In the genomic region with DNA sequence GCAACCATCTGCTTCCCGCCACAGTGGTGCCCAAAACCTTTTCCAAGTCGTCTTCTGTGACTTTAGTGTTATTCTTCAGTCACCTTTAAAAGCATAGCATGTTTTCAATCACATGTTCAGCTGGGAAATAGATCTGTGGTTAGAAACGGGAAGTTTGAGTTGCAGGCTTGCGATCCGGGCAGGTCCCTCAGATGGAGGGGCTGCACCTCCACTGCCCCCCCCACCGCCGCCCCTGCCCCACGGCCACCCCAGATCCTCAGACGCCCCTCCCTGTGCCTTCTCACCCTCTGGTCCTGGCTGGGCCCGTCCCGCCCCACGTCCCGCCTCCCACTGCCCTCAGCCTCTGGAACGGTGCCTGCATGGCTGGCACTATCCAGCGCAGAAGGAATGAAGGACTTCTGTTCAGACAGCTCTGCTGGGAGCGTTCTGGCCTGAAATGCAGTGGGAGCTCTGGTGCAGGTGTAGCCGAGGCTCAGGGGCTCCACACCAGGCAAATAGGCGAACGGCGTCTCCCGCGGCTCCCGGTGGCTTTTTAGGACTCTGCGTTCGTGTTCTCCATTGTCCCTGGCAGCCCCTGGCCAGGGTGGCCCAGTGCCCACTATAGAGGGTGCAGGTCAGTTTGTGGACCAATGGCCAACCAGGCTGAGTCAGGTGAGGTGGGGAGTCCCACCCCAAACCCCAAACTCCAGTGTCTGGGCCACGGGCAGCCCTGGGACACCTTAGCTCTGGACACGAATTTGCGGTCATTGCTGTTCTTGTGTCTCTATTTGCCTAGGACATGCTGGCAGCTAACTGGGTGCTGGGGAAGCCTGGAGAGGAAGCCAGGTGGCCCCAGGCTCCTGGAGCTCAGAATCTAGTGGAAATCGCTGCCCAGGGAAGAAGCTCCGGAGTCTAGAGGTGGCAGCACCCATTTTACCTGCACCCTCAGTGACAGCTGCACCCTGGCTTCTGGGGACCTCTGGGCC, we compare ENCODE assay signal across 11 cellular contexts.
DNase-seq lines count a peak whose midpoint lies in the region; ATAC-seq and TF ChIP-seq lines count a peak whose summit lies in the region.
"Had no signal": no experiment of that assay in that cellular context is flagged by ENCODE, and none has a peak within 500 bp of the region (broad histone marks: within the 10 kb centered on the region; RNA-seq: fewer than 3 reads in every experiment).

No MANE protein-coding gene starts in this region.

- 52 to 61% methylated on average over 21 to 29 of the region's 30 CpGs for WGBS in upper lobe of left lung, 2 donors
- WGBS in hepatocyte (ENCODE audit: low lambda C conversion rate, missing lambda C conversion rate) = 92% methylated on average over 26 of the region's 30 CpGs

- no peaks in the 10 kb centered on the region for H3K9me2 ChIP-seq in hepatocyte (replicated peaks; ENCODE audit: insufficient read depth)

- H3K4me3 Mint-ChIP-seq in activated naive CD4-positive, alpha-beta T cell treated with anti-CD3 and anti-CD28 coated beads for 36 hours = peak overlapping the region; percentile 69
- peak overlapping the region; percentile 42 for H3K4me3 Mint-ChIP-seq in activated naive CD8-positive, alpha-beta T cell treated with anti-CD3 and anti-CD28 coated beads, Interleukin-2, amount 50 U/mL, for 24 hours

- H3K27ac ChIP-seq in upper lobe of left lung (peak overlapping the region; percentile 69 to 94 (median 84)), hepatocyte (no peak overlapping the region)
- H3K27ac ChIP-seq: esophagus muscularis mucosa, GM23248 had no signal

- H3K9me3 Mint-ChIP-seq in activated naive CD4-positive, alpha-beta T cell treated with anti-CD3 and anti-CD28 coated beads for 36 hours = no peaks in the 10 kb centered on the region
- H3K9me3 Mint-ChIP-seq in activated naive CD8-positive, alpha-beta T cell treated with anti-CD3 and anti-CD28 coated beads, Interleukin-2, amount 50 U/mL, for 24 hours = no peaks in the 10 kb centered on the region

- H3K9me3 ChIP-seq in upper lobe of left lung (no peaks in the 10 kb centered on the region), hepatocyte (ENCODE audit: low read depth) (no peaks in the 10 kb centered on the region)
- H3K9me3 ChIP-seq: esophagus muscularis mucosa had no signal

- H4K20me1 ChIP-seq in hepatocyte (ENCODE audit: insufficient read depth, poor library complexity, severe bottlenecking) = no peaks in the 10 kb centered on the region

- peaks cover 6% of the 10 kb centered on the region for H3K79me2 ChIP-seq in hepatocyte

- TF ChIP-seq CTCF in upper lobe of left lung (IDR thresholded peaks at IDR 0.05) (no peak), hepatocyte (IDR thresholded peaks at IDR 0.05; ENCODE audit: poor library complexity) (no peak)

- intact Hi-C loops in activated naive CD4-positive, alpha-beta T cell treated with anti-CD3 and anti-CD28 coated beads for 36 hours (cut with micrococcal nuclease) = no loop called here

- peaks cover 3 to 42% (median 31%) of the 10 kb centered on the region in 4 donors for H3K4me1 ChIP-seq in upper lobe of left lung
- peaks cover 2% of the 10 kb centered on the region for H3K4me1 ChIP-seq in hepatocyte (ENCODE audit: insufficient read depth)

- no peaks in the 10 kb centered on the region for H3K36me3 Mint-ChIP-seq in activated naive CD4-positive, alpha-beta T cell treated with anti-CD3 and anti-CD28 coated beads for 36 hours (ENCODE audit: low read depth)
- no peaks in the 10 kb centered on the region for H3K36me3 Mint-ChIP-seq in activated naive CD8-positive, alpha-beta T cell treated with anti-CD3 and anti-CD28 coated beads, Interleukin-2, amount 50 U/mL, for 24 hours (ENCODE audit: low read depth)

- peaks cover 16% of the 10 kb centered on the region for H3K4me1 Mint-ChIP-seq in activated naive CD4-positive, alpha-beta T cell treated with anti-CD3 and anti-CD28 coated beads for 36 hours (ENCODE audit: low read depth)
- H3K4me1 Mint-ChIP-seq in activated naive CD8-positive, alpha-beta T cell treated with anti-CD3 and anti-CD28 coated beads, Interleukin-2, amount 50 U/mL, for 24 hours = peaks cover 20% of the 10 kb centered on the region

- no peaks in the 10 kb centered on the region for H3K36me3 ChIP-seq in upper lobe of left lung
- H3K36me3 ChIP-seq in hepatocyte (replicated peaks; ENCODE audit: insufficient read depth, low read depth) = no peaks in the 10 kb centered on the region
- H3K36me3 ChIP-seq: esophagus muscularis mucosa had no signal

- TF ChIP-seq POLR2A in upper lobe of left lung (IDR thresholded peaks at IDR 0.05) = peak in 1 of 4 donors; percentile 29

- peak overlapping the region in 1 of 4 donors; percentile 5 for H3K4me3 ChIP-seq in upper lobe of left lung
- no peak overlapping the region for H3K4me3 ChIP-seq in hepatocyte
- H3K4me3 ChIP-seq: GM23248 had no signal

- CTCF ChIA-PET in activated naive CD4-positive, alpha-beta T cell treated with anti-CD3 and anti-CD28 coated beads for 36 hours (lab: Charles Lee) = interaction anchor here (1.2 to 1.8 kb wide), 2 partner anchors 12 to 13 kb away, joined by 4 to 7 read pairs; no protein-coding TSS in a partner anchor

- no peak for TF ChIP-seq EP300 in upper lobe of left lung (IDR thresholded peaks at IDR 0.05)

- peak; percentile 61 for DNase-seq in activated naive CD4-positive, alpha-beta T cell treated with anti-CD3 and anti-CD28 coated beads for 36 hours
- DNase-seq in activated naive CD4-positive, alpha-beta T cell treated with Interleukin-2 at 50 U/mL for 16 hours = no peak
- no peak for DNase-seq in activated naive CD8-positive, alpha-beta T cell treated with anti-CD3 and anti-CD28 coated beads, Interleukin-2, amount 50 U/mL, for 24 hours
- DNase-seq in medulla oblongata (ENCODE audit: extremely low spot score) = peak; percentile 80
- DNase-seq in upper lobe of left lung = peak; percentile 66 to 89
- DNase-seq in hepatocyte (ENCODE audit: low spot score) = no peak
- DNase-seq: GM23248, NCI-H2171 had no signal

- H2AFZ ChIP-seq in hepatocyte = no peak overlapping the region
- H2AFZ ChIP-seq: GM23248 had no signal

- no peak overlapping the region for H3K4me2 ChIP-seq in hepatocyte

- H3K27me3 Mint-ChIP-seq in activated naive CD4-positive, alpha-beta T cell treated with anti-CD3 and anti-CD28 coated beads for 36 hours (ENCODE audit: low read depth) = no peaks in the 10 kb centered on the region
- no peaks in the 10 kb centered on the region for H3K27me3 Mint-ChIP-seq in activated naive CD8-positive, alpha-beta T cell treated with anti-CD3 and anti-CD28 coated beads, Interleukin-2, amount 50 U/mL, for 24 hours

- H3K27ac Mint-ChIP-seq in activated naive CD4-positive, alpha-beta T cell treated with anti-CD3 and anti-CD28 coated beads for 36 hours = peak overlapping the region; percentile 68
- H3K27ac Mint-ChIP-seq in activated naive CD8-positive, alpha-beta T cell treated with anti-CD3 and anti-CD28 coated beads, Interleukin-2, amount 50 U/mL, for 24 hours = peak overlapping the region; percentile 17

- H3K27me3 ChIP-seq in upper lobe of left lung = no peaks in the 10 kb centered on the region
- no peaks in the 10 kb centered on the region for H3K27me3 ChIP-seq in hepatocyte

- peak; percentile 9 for ATAC-seq in activated naive CD8-positive, alpha-beta T cell treated with anti-CD3 and anti-CD28 coated beads, Interleukin-2, amount 50 U/mL, for 24 hours
- ATAC-seq in upper lobe of left lung (ENCODE audit: low FRiP score in 2 of 2) = peak; percentile 62 to 82
- no peak for ATAC-seq in HG02973 (IDR thresholded peaks at IDR 0.05; ENCODE audit: unreplicated experiment)
- no peak for ATAC-seq in HG02885 (IDR thresholded peaks at IDR 0.05; ENCODE audit: poor library complexity, unreplicated experiment)

Comparison
In these comparisons a context has a peak if more than half of its experiments do, and no peak if none do; other contexts are left out.
1. DNase-seq: peak in activated naive CD4-positive, alpha-beta T cell treated with anti-CD3 and anti-CD28 coated beads for 36 hours (single experiment), medulla oblongata (single experiment) and upper lobe of left lung (2 of 2); none in activated naive CD4-positive, alpha-beta T cell treated with Interleukin-2 at 50 U/mL for 16 hours (single experiment), activated naive CD8-positive, alpha-beta T cell treated with anti-CD3 and anti-CD28 coated beads, Interleukin-2, amount 50 U/mL, for 24 hours (single experiment) and hepatocyte (single experiment).
2. ATAC-seq: peak in activated naive CD8-positive, alpha-beta T cell treated with anti-CD3 and anti-CD28 coated beads, Interleukin-2, amount 50 U/mL, for 24 hours (single experiment) and upper lobe of left lung (2 of 2); none in HG02973 (single experiment) and HG02885 (single experiment).